Comparison of ENCODE assay signal across 9 cellular contexts in the genomic region with DNA sequence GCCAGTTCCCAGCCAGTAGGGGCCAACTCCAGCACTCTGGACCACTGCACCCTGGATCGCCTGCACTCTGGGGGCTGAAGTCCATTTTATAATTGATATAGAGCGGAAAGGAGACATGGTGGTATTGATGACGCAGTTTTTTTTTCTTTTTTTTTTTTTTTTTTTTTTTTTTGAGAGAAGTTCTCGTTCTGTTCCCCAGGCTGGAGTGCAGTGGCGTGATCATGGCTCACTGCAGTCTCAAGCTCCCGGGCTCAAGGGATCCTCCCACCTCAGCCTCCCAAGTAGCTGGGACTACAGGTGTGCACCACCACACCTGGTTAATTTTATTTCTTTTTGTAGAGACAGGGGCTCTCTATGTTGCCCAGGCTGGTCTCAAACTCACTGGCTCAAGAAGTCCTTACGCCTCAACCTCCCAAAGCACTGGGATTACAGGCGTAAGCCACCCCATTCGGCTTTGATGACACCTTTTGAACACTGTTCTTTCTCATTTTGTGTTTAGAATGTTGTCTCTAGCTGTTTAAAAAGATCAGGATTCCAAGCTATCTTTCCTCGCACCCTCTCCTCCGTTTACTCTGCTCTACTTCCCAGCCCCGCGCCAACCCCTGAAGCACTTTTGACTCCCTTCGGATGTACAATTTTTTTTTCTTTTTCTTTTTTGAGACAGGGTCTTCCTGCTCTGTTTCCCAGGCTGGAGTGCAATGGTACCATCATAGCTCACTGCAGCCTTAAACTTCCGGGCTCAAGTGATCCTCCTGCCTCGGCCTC. TPM values are rescaled to one million over a fixed set of nuclear protein-coding genes. Genes with fewer than 3 reads are reported as not detected.
DNase-seq lines count a peak whose midpoint lies in the region; ATAC-seq and TF ChIP-seq lines count a peak whose summit lies in the region.
"Had no signal": no experiment of that assay in that cellular context is flagged by ENCODE, and none has a peak within 500 bp of the region (broad histone marks: within the 10 kb centered on the region; RNA-seq: fewer than 3 reads in every experiment).

No MANE protein-coding gene starts in this region.

- H3K14ac ChIP-seq in neuronal stem cell (ENCODE audit: low read length), result no peak overlapping the region

- WGBS in neuronal stem cell (ENCODE audit: extremely low coverage in 2 of 2, insufficient read length in 2 of 2, insufficient replicate concordance in 1 of 2), 2 donors, result no CpG with 5 or more reads among the region's 16 CpGs

- no peak overlapping the region for H2BK15ac ChIP-seq in neuronal stem cell (ENCODE audit: low read length)

- no peak overlapping the region for H4K91ac ChIP-seq in neuronal stem cell (ENCODE audit: low read depth, low read length, poor library complexity)

- ATAC-seq in HG02884 (IDR thresholded peaks at IDR 0.05; ENCODE audit: unreplicated experiment) (no peak), GM19328 (IDR thresholded peaks at IDR 0.05; ENCODE audit: unreplicated experiment) (no peak), HG02852 (IDR thresholded peaks at IDR 0.05; ENCODE audit: unreplicated experiment) (no peak)

- H3K27ac Mint-ChIP-seq in CD14-positive monocyte, result peak overlapping the region; percentile 100

- H2AFZ ChIP-seq in neuronal stem cell (ENCODE audit: low read length), result no peak overlapping the region

- H3K4me3 ChIP-seq in HL-60 (replicated peaks; ENCODE audit: insufficient read depth, low read length) (peak overlapping the region; percentile 32), duodenal mucosa (ENCODE audit: low read depth in 1 of 2, low read length in 2 of 2) (peak overlapping the region; percentile 68 to 74), neuronal stem cell (ENCODE audit: low read length in 2 of 2) (no peak overlapping the region)

- peak overlapping the region; percentile 97 to 100 for H3K4me3 Mint-ChIP-seq in CD14-positive monocyte

- H3K18ac ChIP-seq in neuronal stem cell (ENCODE audit: low read length), result no peak overlapping the region

- peaks cover 68% of the 10 kb centered on the region for H3K4me1 Mint-ChIP-seq in CD14-positive monocyte

- H3K27ac ChIP-seq in HL-60 (replicated peaks) (peak overlapping the region; percentile 87), duodenal mucosa (ENCODE audit: low read depth, low read length) (peak overlapping the region; percentile 93), neuronal stem cell (replicated peaks; ENCODE audit: low read length) (no peak overlapping the region)

- H3K36me3 ChIP-seq in duodenal mucosa (ENCODE audit: control insufficient read depth in 1 of 2, insufficient read depth in 2 of 2, low read length in 2 of 2) (peaks cover 0 to under 1% of the 10 kb centered on the region in 2 donors), neuronal stem cell (replicated peaks in 1 of 2; ENCODE audit: control insufficient read depth in 2 of 2, insufficient read depth in 2 of 2, low read length in 2 of 2) (no peaks in the 10 kb centered on the region)

- no peak overlapping the region for H2BK12ac ChIP-seq in neuronal stem cell (ENCODE audit: low read length)

- H3K27me3 Mint-ChIP-seq in CD14-positive monocyte (ENCODE audit: low read depth in 3 of 3), result peaks cover 0 to 3% (median 1%) of the 10 kb centered on the region in 3 donors

- H3K27me3 ChIP-seq in HL-60 (ENCODE audit: insufficient read depth, poor library complexity, severe bottlenecking) (no peaks in the 10 kb centered on the region), duodenal mucosa (ENCODE audit: control insufficient read depth in 1 of 2, insufficient read depth in 2 of 2, low read length in 2 of 2) (no peaks in the 10 kb centered on the region), neuronal stem cell (ENCODE audit: control insufficient read depth in 3 of 3, insufficient read depth in 3 of 3, low read depth in 1 of 3, low read length in 3 of 3) (no peaks in the 10 kb centered on the region)

- H2BK5ac ChIP-seq in neuronal stem cell (ENCODE audit: low read length), result no peak overlapping the region

- H3K9me3 Mint-ChIP-seq in CD14-positive monocyte, result peaks cover 0 to 1% (median 0%) of the 10 kb centered on the region in 7 donors

- peaks cover 57 to 60% of the 10 kb centered on the region in 2 donors for H3K4me1 ChIP-seq in duodenal mucosa (ENCODE audit: control insufficient read depth in 1 of 2, insufficient read depth in 2 of 2, low read length in 2 of 2)
- peaks cover 0 to 2% of the 10 kb centered on the region in 2 donors for H3K4me1 ChIP-seq in neuronal stem cell (ENCODE audit: control insufficient read depth in 2 of 2, insufficient read depth in 1 of 2, low read depth in 1 of 2, low read length in 2 of 2)

- peak overlapping the region; percentile 36 for H2AK5ac ChIP-seq in neuronal stem cell (ENCODE audit: low read depth, low read length)

- H3K9me3 ChIP-seq in duodenal mucosa (ENCODE audit: control insufficient read depth in 1 of 2, low read length in 2 of 2) (no peaks in the 10 kb centered on the region), neuronal stem cell (replicated peaks in 1 of 2; ENCODE audit: control insufficient read depth in 2 of 2, insufficient read depth in 1 of 2, low read depth in 1 of 2, low read length in 2 of 2) (no peaks in the 10 kb centered on the region)

- peaks cover 31 to 39% of the 10 kb centered on the region in 2 donors for H3K36me3 Mint-ChIP-seq in CD14-positive monocyte

- H3K4ac ChIP-seq in neuronal stem cell (ENCODE audit: low read length), result no peak overlapping the region

- no peak overlapping the region for H2BK120ac ChIP-seq in neuronal stem cell (ENCODE audit: low read depth, low read length)

- H3K4me2 ChIP-seq in neuronal stem cell (ENCODE audit: insufficient read depth, low read length, poor library complexity, severe bottlenecking), result no peak overlapping the region

- H4K8ac ChIP-seq in neuronal stem cell (ENCODE audit: low read depth, low read length), result no peak overlapping the region

- H3K9ac ChIP-seq in duodenal mucosa (ENCODE audit: low read depth in 1 of 2, low read length in 2 of 2) (peak overlapping the region; percentile 72 to 87), neuronal stem cell (ENCODE audit: low read depth, low read length, poor library complexity) (no peak overlapping the region)

- TF ChIP-seq CTCF in CD14-positive monocyte (IDR thresholded peaks at IDR 0.05) (no peak), HL-60 (IDR thresholded peaks at IDR 0.05; ENCODE audit: insufficient read depth, low read length) (no peak)

- DNase-seq in CD14-positive monocyte (ENCODE audit: low spot score), result no peak
- no peak for DNase-seq in HL-60 (ENCODE audit: low read depth in 1 of 2, low spot score in 1 of 2)
- no peak for DNase-seq in neuronal stem cell (ENCODE audit: low spot score)
- DNase-seq in middle frontal gyrus (ENCODE audit: extremely low spot score, low spot score), result no peak
- DNase-seq: NCI-H524 had no signal

- no peak overlapping the region for H3K23ac ChIP-seq in neuronal stem cell (ENCODE audit: low read depth, low read length, poor library complexity)

- H3K79me1 ChIP-seq in neuronal stem cell (ENCODE audit: low read depth, low read length), result no peaks in the 10 kb centered on the region

- intact Hi-C loops in CD14-positive monocyte (cut with micrococcal nuclease), result loop anchor here (2.0 to 5.0 kb wide), 3 partner anchors 35 to 65 kb away; partner anchors contain the start of gene MX1 (in 1 of the 2)

RNA-seq across cellular contexts. Expression of gene MX2, which starts 1.0 kb away (rescaled TPM):
- polyA plus RNA-seq in CD14-positive monocyte, result 10 to 100 TPM; 43.1 to 50.3 TPM
- polyA plus RNA-seq in neuronal stem cell (2013, experiment 1 of 2), result 3.2 TPM
- polyA plus RNA-seq in neuronal stem cell (2013, experiment 2 of 2), result 3.5 TPM

RNA-seq across cellular contexts. Expression of gene FAM3B, which starts 46.2 kb away (rescaled TPM):
- under 1 TPM in 1 of 2 donors, not detected in 1; 0.15 TPM for polyA plus RNA-seq in CD14-positive monocyte
- polyA plus RNA-seq in neuronal stem cell (2013, experiment 1 of 2), result not detected
- not detected for polyA plus RNA-seq in neuronal stem cell (2013, experiment 2 of 2)

Comparison
In these comparisons a context has a peak if more than half of its experiments do, and no peak if none do; other contexts are left out.
1. H3K4me3 ChIP-seq: peak in HL-60 (single experiment) and duodenal mucosa (2 of 2); none in neuronal stem cell (0 of 2).